In genomic region chr5:3230941-3231340, GRCh38 we compare ENCODE assay signal across 16 cellular contexts.
DNase-seq lines count a peak whose midpoint lies in the region; ATAC-seq and TF ChIP-seq lines count a peak whose summit lies in the region.
"Had no signal": no experiment of that assay in that cellular context is flagged by ENCODE, and none has a peak within 500 bp of the region (broad histone marks: within the 10 kb centered on the region; RNA-seq: fewer than 3 reads in every experiment).

No MANE protein-coding gene starts in this region.

- H3K4me2 ChIP-seq in smooth muscle cell: no peak overlapping the region

- no peaks in the 10 kb centered on the region for H3K4me1 ChIP-seq in endodermal cell (ENCODE audit: control insufficient read depth, insufficient read depth, low read length)
- H3K4me1 ChIP-seq in lung (ENCODE audit: control insufficient read depth in 2 of 2, insufficient read depth in 2 of 2, low read length in 2 of 2): no peaks in the 10 kb centered on the region
- no peaks in the 10 kb centered on the region for H3K4me1 ChIP-seq in smooth muscle cell (ENCODE audit: low read depth)
- H3K4me1 ChIP-seq: HAP-1 had no signal

- H3K4me3 ChIP-seq in endodermal cell (ENCODE audit: low read length) (no peak overlapping the region), lung (no peak overlapping the region), smooth muscle cell (no peak overlapping the region)
- H3K4me3 ChIP-seq: HAP-1 had no signal

- peaks cover 10% of the 10 kb centered on the region for H3K9me3 Mint-ChIP-seq in endodermal cell

- no peaks in the 10 kb centered on the region for H3K36me3 Mint-ChIP-seq in endodermal cell (ENCODE audit: low read depth)

- H3K9ac ChIP-seq in endodermal cell (ENCODE audit: extremely low read depth, low read length, poor library complexity, severe bottlenecking) (no peak overlapping the region), smooth muscle cell (ENCODE audit: low read depth) (no peak overlapping the region)

- no peak overlapping the region for H2AFZ ChIP-seq in smooth muscle cell (ENCODE audit: low read depth)

- WGBS in endodermal cell (ENCODE audit: insufficient coverage in 1 of 2, insufficient read length in 1 of 2), 2 experiments: 93 to 94% methylated on average over 10 of the region's 10 CpGs
- 84 to 93% methylated on average over 10 of the region's 10 CpGs for WGBS in lung, 2 donors
- 89% methylated on average over 10 of the region's 10 CpGs for WGBS in smooth muscle cell (ENCODE audit: low lambda C conversion rate)

- no peaks in the 10 kb centered on the region for H4K20me1 ChIP-seq in smooth muscle cell (ENCODE audit: low read depth)

- H3K27ac Mint-ChIP-seq in endodermal cell: no peak overlapping the region
- H3K27ac Mint-ChIP-seq: CD4-positive, alpha-beta memory T cell; HFFc6 had no signal

- H3K4me1 Mint-ChIP-seq in endodermal cell: no peaks in the 10 kb centered on the region
- H3K4me1 Mint-ChIP-seq: CD4-positive, alpha-beta memory T cell had no signal

- no peak overlapping the region for H3K27ac ChIP-seq in endodermal cell (ENCODE audit: low read depth, low read length)
- no peak overlapping the region for H3K27ac ChIP-seq in lung (ENCODE audit: low read depth in 1 of 2, low read length in 1 of 2)
- H3K27ac ChIP-seq in smooth muscle cell (ENCODE audit: low read depth): no peak overlapping the region

- peaks cover 2% of the 10 kb centered on the region for H3K27me3 Mint-ChIP-seq in endodermal cell (ENCODE audit: insufficient read depth)
- H3K27me3 Mint-ChIP-seq: CD4-positive, alpha-beta memory T cell had no signal

- no peak for TF ChIP-seq CTCF in endodermal cell (conservative IDR thresholded peaks at IDR 0.05)
- TF ChIP-seq CTCF in lung (IDR thresholded peaks at IDR 0.05; ENCODE audit: control extremely low read depth, extremely low read depth): no peak
- no peak for TF ChIP-seq CTCF in smooth muscle cell (IDR thresholded peaks at IDR 0.05; ENCODE audit: borderline replicate concordance, insufficient read depth, poor library complexity, severe bottlenecking)

- no peaks in the 10 kb centered on the region for H3F3A ChIP-seq in smooth muscle cell (ENCODE audit: low read depth)

- no peak overlapping the region for H3K4me3 Mint-ChIP-seq in endodermal cell
- H3K4me3 Mint-ChIP-seq: CD4-positive, alpha-beta memory T cell; HFFc6 had no signal

- DNase-seq in endodermal cell (peak; percentile 19), lung (ENCODE audit: low spot score) (peak; percentile 16), ureter (ENCODE audit: low spot score) (peak; percentile 23), NOMO-1 treated with dmso at 0.1 percent for 144 hours (lab: John Stamatoyannopoulos, UW; ENCODE audit: unreplicated experiment) (no peak), smooth muscle cell (lab: John Stamatoyannopoulos, UW; ENCODE audit: unreplicated experiment) (no peak)
- DNase-seq: C1 segment of cervical spinal cord; Calu3; CD4-positive, alpha-beta memory T cell; COR-L47; DMS53; DMS79 treated with DMSO at 0.1 percent for 48 hours; GF-D8; GOT3; HFFc6 had no signal

- no peaks in the 10 kb centered on the region for H3K79me2 ChIP-seq in smooth muscle cell (ENCODE audit: low read depth)

- H3K36me3 ChIP-seq in endodermal cell (ENCODE audit: control insufficient read depth, insufficient read depth, low read length): no peaks in the 10 kb centered on the region
- H3K36me3 ChIP-seq in lung (ENCODE audit: control insufficient read depth in 2 of 2, insufficient read depth in 2 of 2, low read length in 2 of 2): no peaks in the 10 kb centered on the region
- no peaks in the 10 kb centered on the region for H3K36me3 ChIP-seq in smooth muscle cell (ENCODE audit: low read depth)
- H3K36me3 ChIP-seq: HAP-1 had no signal

- H3K27me3 ChIP-seq in endodermal cell (ENCODE audit: control insufficient read depth, insufficient read depth, low read length, poor library complexity, severe bottlenecking) (no peaks in the 10 kb centered on the region), lung (ENCODE audit: control insufficient read depth, insufficient read depth) (no peaks in the 10 kb centered on the region), smooth muscle cell (ENCODE audit: low read depth) (no peaks in the 10 kb centered on the region)

- no peaks in the 10 kb centered on the region for H3K9me3 ChIP-seq in endodermal cell (ENCODE audit: control insufficient read depth, low read length)
- peaks cover 0 to 8% of the 10 kb centered on the region in 2 donors for H3K9me3 ChIP-seq in lung (ENCODE audit: control insufficient read depth in 2 of 2, insufficient read depth in 1 of 2, low read length in 1 of 2)
- H3K9me3 ChIP-seq in smooth muscle cell (replicated peaks; ENCODE audit: low read depth): no peaks in the 10 kb centered on the region
- H3K9me3 ChIP-seq: HAP-1 had no signal

- ATAC-seq in lung (ENCODE audit: insufficient read depth, low FRiP score) (no peak), GM18861 (IDR thresholded peaks at IDR 0.05; ENCODE audit: unreplicated experiment) (no peak)

Comparison
In these comparisons a context has a peak if more than half of its experiments do, and no peak if none do; other contexts are left out.
1. DNase-seq: peak in endodermal cell (single experiment), lung (single experiment) and ureter (single experiment); none in NOMO-1 treated with dmso at 0.1 percent for 144 hours (single experiment) and smooth muscle cell (single experiment).